ENCODE assay signal across 9 cellular contexts in genomic region chr6:5302220-5302946, GRCh38. TPM values are rescaled to one million over a fixed set of nuclear protein-coding genes. Genes with fewer than 3 reads are reported as not detected.
A peak's percentile ranks its signal among the peaks of the same experiment; 100 is the strongest.
DNase-seq lines count a peak whose midpoint lies in the region; ATAC-seq and TF ChIP-seq lines count a peak whose summit lies in the region.
"Had no signal": no experiment of that assay in that cellular context is flagged by ENCODE, and none has a peak within 500 bp of the region (broad histone marks: within the 10 kb centered on the region; RNA-seq: fewer than 3 reads in every experiment).

No MANE protein-coding gene starts in this region.

- H3K4me3 ChIP-seq in testis: no peak overlapping the region
- H3K4me3 ChIP-seq: dorsolateral prefrontal cortex had no signal

- H3K36me3 ChIP-seq in testis (ENCODE audit: low read depth, missing control alignments): no peaks in the 10 kb centered on the region

- peak overlapping the region; percentile 8 for H3K4me3 Mint-ChIP-seq in activated naive CD8-positive, alpha-beta T cell
- peak overlapping the region; percentile 62 to 71 for H3K4me3 Mint-ChIP-seq in stimulated activated naive B cell treated with anti-CD40 and anti-IgM and Interleukin-4, amounts not matched to agents 10 μg/mL and 1 μg/mL and 100 μg/mL, for 72 hours

- no peak overlapping the region for H3K27ac ChIP-seq in testis
- H3K27ac ChIP-seq: dorsolateral prefrontal cortex had no signal

- no peaks in the 10 kb centered on the region for H3K4me1 ChIP-seq in testis

- no peak for TF ChIP-seq POLR2A in testis (IDR thresholded peaks at IDR 0.05)

- ATAC-seq in GM19351 (IDR thresholded peaks at IDR 0.05; ENCODE audit: unreplicated experiment): peak; percentile 73
- peak; percentile 61 for ATAC-seq in HG03280 (IDR thresholded peaks at IDR 0.05; ENCODE audit: unreplicated experiment)
- peak; percentile 96 to 97 for ATAC-seq in stimulated activated naive B cell treated with anti-CD40 and anti-IgM and Interleukin-4, amounts not matched to agents 10 μg/mL and 1 μg/mL and 100 μg/mL, for 72 hours (replicated peaks)

- H3K9me3 ChIP-seq in testis: no peaks in the 10 kb centered on the region

- no peaks in the 10 kb centered on the region for H3K36me3 Mint-ChIP-seq in activated naive CD8-positive, alpha-beta T cell
- H3K36me3 Mint-ChIP-seq in stimulated activated naive B cell treated with anti-CD40 and anti-IgM and Interleukin-4, amounts not matched to agents 10 μg/mL and 1 μg/mL and 100 μg/mL, for 72 hours: peaks cover 0 to under 1% of the 10 kb centered on the region in 2 donors

- H3K4me1 Mint-ChIP-seq in activated naive CD8-positive, alpha-beta T cell (ENCODE audit: low read depth): peaks cover 38% of the 10 kb centered on the region
- H3K4me1 Mint-ChIP-seq in stimulated activated naive B cell treated with anti-CD40 and anti-IgM and Interleukin-4, amounts not matched to agents 10 μg/mL and 1 μg/mL and 100 μg/mL, for 72 hours: peaks cover 32 to 37% of the 10 kb centered on the region in 2 donors

- DNase-seq in GF-D8 (lab: John Stamatoyannopoulos, UW) (peak; percentile 52), HuH-7 (ENCODE audit: low spot score) (no peak), testis (no peak), NCI-H2107 treated with DMSO at 0.1 percent for 48 hours (lab: John Stamatoyannopoulos, UW; ENCODE audit: unreplicated experiment) (no peak)
- peak; percentile 79 for DNase-seq in stimulated activated naive B cell treated with anti-CD40 and anti-IgM and Interleukin-4, amounts not matched to agents 10 μg/mL and 1 μg/mL and 100 μg/mL, for 72 hours

- no peaks in the 10 kb centered on the region for H3K27me3 Mint-ChIP-seq in activated naive CD8-positive, alpha-beta T cell
- H3K27me3 Mint-ChIP-seq in stimulated activated naive B cell treated with anti-CD40 and anti-IgM and Interleukin-4, amounts not matched to agents 10 μg/mL and 1 μg/mL and 100 μg/mL, for 72 hours: no peaks in the 10 kb centered on the region

- WGBS in testis, 2 donors: 71 to 82% methylated on average over 10 of the region's 10 CpGs

- H3K27me3 ChIP-seq in testis: no peaks in the 10 kb centered on the region
- H3K27me3 ChIP-seq: dorsolateral prefrontal cortex had no signal

- no peaks in the 10 kb centered on the region for H3K9me3 Mint-ChIP-seq in activated naive CD8-positive, alpha-beta T cell (ENCODE audit: low read depth)
- no peaks in the 10 kb centered on the region for H3K9me3 Mint-ChIP-seq in stimulated activated naive B cell treated with anti-CD40 and anti-IgM and Interleukin-4, amounts not matched to agents 10 μg/mL and 1 μg/mL and 100 μg/mL, for 72 hours

- TF ChIP-seq CTCF in testis (IDR thresholded peaks at IDR 0.05): no peak

- intact Hi-C loops in testis (cut with DNase I; ENCODE audit: low total_unique reads): no loop called here

- peak overlapping the region; percentile 25 for H3K27ac Mint-ChIP-seq in activated naive CD8-positive, alpha-beta T cell
- H3K27ac Mint-ChIP-seq in stimulated activated naive B cell treated with anti-CD40 and anti-IgM and Interleukin-4, amounts not matched to agents 10 μg/mL and 1 μg/mL and 100 μg/mL, for 72 hours: peak overlapping the region; percentile 68

RNA-seq across cellular contexts. Expression of gene FARS2, which starts 41.1 kb away (rescaled TPM):
- total RNA-seq in testis: 10 to 100 TPM; 15.4 to 26.8 TPM
- 22.1 TPM for polyA plus RNA-seq in testis (ENCODE audit: insufficient read depth, low read depth, low replicate concordance)

RNA-seq across cellular contexts. Expression of gene LYRM4, which starts 41.6 kb away (rescaled TPM):
- total RNA-seq in testis: 10 to 100 TPM; 18.5 to 23.0 TPM
- 41.8 TPM for polyA plus RNA-seq in testis (ENCODE audit: insufficient read depth, low read depth, low replicate concordance)

Comparison
In these comparisons a context has a peak if more than half of its experiments do, and no peak if none do; other contexts are left out.
1. DNase-seq: peak in GF-D8 (single experiment) and stimulated activated naive B cell treated with anti-CD40 and anti-IgM and Interleukin-4, amounts not matched to agents 10 μg/mL and 1 μg/mL and 100 μg/mL, for 72 hours (single experiment); none in HuH-7 (single experiment), testis (single experiment) and NCI-H2107 treated with DMSO at 0.1 percent for 48 hours (single experiment).
2. Peak in every context shown above with its lines, with median percentiles within 50 percentile points of each other: ATAC-seq.